ENCODE assay signal across 12 cellular contexts in the genomic region with DNA sequence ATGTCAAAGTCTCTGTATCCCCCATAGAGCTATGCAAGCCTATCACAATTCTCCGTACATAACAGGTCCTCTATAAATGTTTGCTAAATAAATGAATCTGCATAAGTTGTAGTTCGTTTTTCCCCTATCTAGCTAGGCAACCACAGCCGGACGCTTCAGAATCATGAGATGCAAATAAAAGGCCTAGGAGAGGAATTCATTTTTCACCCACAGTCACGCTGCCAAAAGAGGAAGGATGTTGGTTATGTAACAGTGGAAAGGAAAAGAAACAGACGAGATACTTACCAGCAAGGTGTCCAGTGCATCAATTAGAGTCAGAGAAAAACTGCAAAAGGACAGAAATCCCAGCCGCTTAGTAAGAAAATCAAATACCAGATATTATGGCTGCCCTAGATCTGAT.
DNase-seq lines count a peak whose midpoint lies in the region; ATAC-seq lines count a peak whose summit lies in the region.
"Had no signal": no experiment of that assay in that cellular context is flagged by ENCODE, and none has a peak within 500 bp of the region (broad histone marks: within the 10 kb centered on the region; RNA-seq: fewer than 3 reads in every experiment).

No MANE protein-coding gene starts in this region.

- no peaks in the 10 kb centered on the region for H3K9me3 Mint-ChIP-seq in activated T-cell treated with anti-CD3 and anti-CD28 coated beads, Interleukin-2, amount 50 U/mL, for 24 hours
- no peaks in the 10 kb centered on the region for H3K9me3 Mint-ChIP-seq in stimulated activated effector memory CD8-positive, alpha-beta T cell treated with anti-CD3 and anti-CD28 coated beads, Interleukin-12 subunit alpha, Interleukin-12 subunit beta, amount 100 ng/mL, for 72 hours

- DNase-seq in activated T-cell treated with anti-CD3 and anti-CD28 coated beads, Interleukin-2, amount 50 U/mL, for 24 hours, result no peak
- no peak for DNase-seq in activated T-cell treated with anti-CD3 and anti-CD28 coated beads for 4 hours
- peak; percentile 45 for DNase-seq in NAMALWA (ENCODE audit: low spot score)
- no peak for DNase-seq in stimulated activated effector memory CD8-positive, alpha-beta T cell treated with anti-CD3 and anti-CD28 coated beads, Interleukin-12 subunit alpha, Interleukin-12 subunit beta, amount 100 ng/mL, for 72 hours (ENCODE audit: low spot score in 2 of 2)
- no peak for DNase-seq in COLO829 (ENCODE audit: low spot score)
- DNase-seq: adrenal gland, glutamatergic neuron, left ventricle myocardium superior, posterior cingulate gyrus had no signal

- peak overlapping the region; percentile 42 for H3K27ac ChIP-seq in angular gyrus (ENCODE audit: low read depth, low read length)

- H3K36me3 Mint-ChIP-seq in activated T-cell treated with anti-CD3 and anti-CD28 coated beads, Interleukin-2, amount 50 U/mL, for 24 hours (ENCODE audit: low read depth), result peaks cover 65% of the 10 kb centered on the region
- peaks cover 69% of the 10 kb centered on the region for H3K36me3 Mint-ChIP-seq in stimulated activated effector memory CD8-positive, alpha-beta T cell treated with anti-CD3 and anti-CD28 coated beads, Interleukin-12 subunit alpha, Interleukin-12 subunit beta, amount 100 ng/mL, for 72 hours

- no peak for ATAC-seq in stimulated activated effector memory CD8-positive, alpha-beta T cell treated with anti-CD3 and anti-CD28 coated beads, Interleukin-12 subunit alpha, Interleukin-12 subunit beta, amount 100 ng/mL, for 72 hours
- ATAC-seq in HG03432 (IDR thresholded peaks at IDR 0.05; ENCODE audit: unreplicated experiment) (no peak), HG03439 (IDR thresholded peaks at IDR 0.05; ENCODE audit: unreplicated experiment) (no peak)

- H3K27me3 Mint-ChIP-seq in activated T-cell treated with anti-CD3 and anti-CD28 coated beads, Interleukin-2, amount 50 U/mL, for 24 hours, result no peaks in the 10 kb centered on the region

- H3K4me1 Mint-ChIP-seq in activated T-cell treated with anti-CD3 and anti-CD28 coated beads, Interleukin-2, amount 50 U/mL, for 24 hours (ENCODE audit: low read depth), result peaks cover 42% of the 10 kb centered on the region
- H3K4me1 Mint-ChIP-seq in stimulated activated effector memory CD8-positive, alpha-beta T cell treated with anti-CD3 and anti-CD28 coated beads, Interleukin-12 subunit alpha, Interleukin-12 subunit beta, amount 100 ng/mL, for 72 hours, result peaks cover 37% of the 10 kb centered on the region

- peak overlapping the region; percentile 60 for H3K27ac Mint-ChIP-seq in activated T-cell treated with anti-CD3 and anti-CD28 coated beads, Interleukin-2, amount 50 U/mL, for 24 hours
- peak overlapping the region; percentile 57 for H3K27ac Mint-ChIP-seq in stimulated activated effector memory CD8-positive, alpha-beta T cell treated with anti-CD3 and anti-CD28 coated beads, Interleukin-12 subunit alpha, Interleukin-12 subunit beta, amount 100 ng/mL, for 72 hours

- H3K4me3 Mint-ChIP-seq in activated T-cell treated with anti-CD3 and anti-CD28 coated beads, Interleukin-2, amount 50 U/mL, for 24 hours, result no peak overlapping the region
- H3K4me3 Mint-ChIP-seq in stimulated activated effector memory CD8-positive, alpha-beta T cell treated with anti-CD3 and anti-CD28 coated beads, Interleukin-12 subunit alpha, Interleukin-12 subunit beta, amount 100 ng/mL, for 72 hours, result peak overlapping the region; percentile 92
